11 cellular contexts compared by ENCODE assay signal in the genomic region with DNA sequence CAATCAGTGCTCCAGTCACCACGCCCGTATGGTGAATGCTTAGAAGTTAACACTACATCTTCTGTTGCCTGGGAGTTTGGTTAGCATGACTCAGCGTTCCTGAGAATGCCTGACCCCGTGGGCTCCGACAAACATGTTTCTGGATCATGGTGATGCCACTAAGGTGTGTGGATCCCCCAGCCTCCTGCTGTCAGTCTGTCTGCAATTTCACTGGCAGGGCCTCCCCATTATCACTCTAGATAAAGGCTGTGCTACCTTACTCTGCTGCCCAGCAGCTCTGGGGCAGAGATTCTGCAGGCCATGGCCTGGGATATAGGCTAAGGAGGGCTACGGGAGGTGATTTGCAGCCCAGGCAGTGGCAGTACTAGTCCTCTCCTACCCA.
DNase-seq lines count a peak whose midpoint lies in the region; ATAC-seq and TF ChIP-seq lines count a peak whose summit lies in the region.
"Had no signal": no experiment of that assay in that cellular context is flagged by ENCODE, and none has a peak within 500 bp of the region (broad histone marks: within the 10 kb centered on the region; RNA-seq: fewer than 3 reads in every experiment).

No MANE protein-coding gene starts in this region.

- H3K4me1 ChIP-seq in IMR-90 (ENCODE audit: control insufficient read depth, insufficient read depth, low read length) = peaks cover 16% of the 10 kb centered on the region
- H3K4me1 ChIP-seq in mammary epithelial cell (ENCODE audit: insufficient read depth, low read length) = peaks cover 23% of the 10 kb centered on the region
- H3K4me1 ChIP-seq in tibial artery = peaks cover 0 to 43% (median 19%) of the 10 kb centered on the region in 4 donors
- H3K4me1 ChIP-seq in esophagus muscularis mucosa = peaks cover 41 to 49% (median 46%) of the 10 kb centered on the region in 4 donors

- no peaks in the 10 kb centered on the region for H3K36me3 ChIP-seq in IMR-90 (ENCODE audit: control insufficient read depth, insufficient read depth, low read length)
- no peaks in the 10 kb centered on the region for H3K36me3 ChIP-seq in mammary epithelial cell (ENCODE audit: insufficient read depth, low read length)
- no peaks in the 10 kb centered on the region for H3K36me3 ChIP-seq in tibial artery
- H3K36me3 ChIP-seq in esophagus muscularis mucosa = no peaks in the 10 kb centered on the region
- H3K36me3 ChIP-seq: stomach had no signal

- peak overlapping the region; percentile 93 for H2BK20ac ChIP-seq in IMR-90 (ENCODE audit: low read depth, low read length)

- ATAC-seq in IMR-90 (ENCODE audit: low read depth) (peak; percentile 63), GM18511 (IDR thresholded peaks at IDR 0.05; ENCODE audit: unreplicated experiment) (no peak)
- ATAC-seq: activated T-helper 17 cell treated with anti-CD3 and anti-CD28 coated beads, Interleukin-2, amount 50 U/mL, for 72 hours had no signal

- peak overlapping the region; percentile 91 for H4K91ac ChIP-seq in IMR-90 (ENCODE audit: insufficient read depth, low read depth, low read length)

- TF ChIP-seq CTCF in IMR-90 (conservative IDR thresholded peaks at IDR 0.05; ENCODE audit: low read depth, low read length) (no peak), mammary epithelial cell (conservative IDR thresholded peaks at IDR 0.05 in 1 of 2, IDR thresholded peaks at IDR 0.05 in 1 of 2; ENCODE audit: extremely low read depth in 1 of 2, insufficient read depth in 1 of 2, low read depth in 1 of 2, low read length in 2 of 2) (no peak), tibial artery (IDR thresholded peaks at IDR 0.05) (no peak), esophagus muscularis mucosa (IDR thresholded peaks at IDR 0.05) (no peak)

- peak overlapping the region; percentile 74; the same call in 1 of the 2 replicates for H2AK5ac ChIP-seq in IMR-90 (ENCODE audit: low read depth, low read length)

- H3K4me2 ChIP-seq in IMR-90 (ENCODE audit: low read depth, low read length) (no peak overlapping the region), mammary epithelial cell (ENCODE audit: insufficient read depth, low read depth, low read length) (no peak overlapping the region)

- peak overlapping the region; percentile 35 for H4K5ac ChIP-seq in IMR-90 (ENCODE audit: low read depth, low read length)

- H3K4me3 ChIP-seq in IMR-90 (ENCODE audit: insufficient read depth, low read depth, low read length) (no peak overlapping the region), mammary epithelial cell (replicated peaks in 1 of 3; ENCODE audit: insufficient read depth in 1 of 3, low read depth in 2 of 3, low read length in 3 of 3) (no peak overlapping the region), tibial artery (no peak overlapping the region), esophagus muscularis mucosa (no peak overlapping the region)
- H3K4me3 ChIP-seq: stomach had no signal

- peak overlapping the region; percentile 49 to 95; a peak in 3 of 4 replicates for H4K8ac ChIP-seq in IMR-90 (ENCODE audit: low read depth in 2 of 2, low read length in 2 of 2)

- H3K56ac ChIP-seq in IMR-90 (ENCODE audit: extremely low read depth, insufficient read depth, low read length) = peak overlapping the region; percentile 32; the same call in 1 of the 2 replicates

- CTCF ChIA-PET in IMR-90 (lab: Yijun Ruan, JAX) = interaction anchor here (0.6 to 1.1 kb wide), 3 partner anchors 12 to 106 kb away, joined by 3 read pairs; no protein-coding TSS in a partner anchor
- CTCF ChIA-PET in mammary epithelial cell (lab: Charles Lee; ENCODE audit: low non-redundant PET) = no interaction called here

- H3K9me1 ChIP-seq in IMR-90 (ENCODE audit: insufficient read depth, low read length) = peaks cover 23% of the 10 kb centered on the region

- peaks cover 0 to 6% of the 10 kb centered on the region in 2 experiments; a peak in 1 of 4 replicates for H3K79me1 ChIP-seq in IMR-90 (ENCODE audit: low read depth in 1 of 2, low read length in 2 of 2)

- H4K20me1 ChIP-seq in IMR-90 (ENCODE audit: insufficient read depth, low read length) = no peaks in the 10 kb centered on the region
- no peaks in the 10 kb centered on the region for H4K20me1 ChIP-seq in mammary epithelial cell (ENCODE audit: insufficient read depth, low read length)

- no peaks in the 10 kb centered on the region for H3K79me2 ChIP-seq in mammary epithelial cell (ENCODE audit: insufficient read depth, low read length)

- H2AK9ac ChIP-seq in IMR-90 (replicated peaks; ENCODE audit: low read depth, low read length, poor library complexity) = peak overlapping the region; percentile 93

- no peak for TF ChIP-seq RAD21 in IMR-90 (IDR thresholded peaks at IDR 0.05; ENCODE audit: low read length)

- H2BK5ac ChIP-seq in IMR-90 (ENCODE audit: low read depth, low read length, poor library complexity, severe bottlenecking) = peak overlapping the region; percentile 76

- TF ChIP-seq POLR2A in IMR-90 (IDR thresholded peaks at IDR 0.05; ENCODE audit: low read depth, low read length) (no peak), esophagus muscularis mucosa (IDR thresholded peaks at IDR 0.05; ENCODE audit: low read depth) (no peak)

- H2AFZ ChIP-seq in IMR-90 (replicated peaks; ENCODE audit: low read length, poor library complexity) (peak overlapping the region; percentile 88), mammary epithelial cell (ENCODE audit: low read depth, low read length) (peak overlapping the region; percentile 57)

- H3K9ac ChIP-seq in IMR-90 (ENCODE audit: low read depth, low read length) (no peak overlapping the region), mammary epithelial cell (ENCODE audit: insufficient read depth, low read length) (no peak overlapping the region)

- DNase-seq in IMR-90 (peak; percentile 77), mammary epithelial cell (peak; percentile 76), hepatic stellate cell (ENCODE audit: low spot score) (peak; percentile 71), tibial artery (no peak), esophagus muscularis mucosa (ENCODE audit: extremely low spot score) (no peak), NOMO-1 treated with DMSO at 0.1 percent for 48 hours (lab: John Stamatoyannopoulos, UW; ENCODE audit: unreplicated experiment) (no peak), NK-92 (lab: John Stamatoyannopoulos, UW; ENCODE audit: unreplicated experiment) (no peak)
- DNase-seq: NCI-H1417, stomach had no signal

- no TSS peak for BruUV-seq in IMR-90 (replicated peaks; lab: Mats Ljungman, UMichigan)
- no TSS peak for BruUV-seq in mammary epithelial cell (replicated peaks; lab: Mats Ljungman, UMichigan)

- peak overlapping the region; percentile 25 for H3K18ac ChIP-seq in IMR-90 (ENCODE audit: low read depth, low read length)

- no peaks in the 10 kb centered on the region for H3K27me3 ChIP-seq in IMR-90 (ENCODE audit: control insufficient read depth, insufficient read depth, low read length)
- no peaks in the 10 kb centered on the region for H3K27me3 ChIP-seq in mammary epithelial cell (ENCODE audit: insufficient read depth, low read length)
- H3K27me3 ChIP-seq in tibial artery = no peaks in the 10 kb centered on the region
- no peaks in the 10 kb centered on the region for H3K27me3 ChIP-seq in esophagus muscularis mucosa

- peak overlapping the region; percentile 89 for H3K14ac ChIP-seq in IMR-90 (replicated peaks; ENCODE audit: low read depth, low read length)

- TF ChIP-seq EP300 in esophagus muscularis mucosa (IDR thresholded peaks at IDR 0.05) = no peak

- WGBS in IMR-90 (ENCODE audit: extremely low coverage in 2 of 2, insufficient read length in 1 of 2), 2 experiments = no CpG with 5 or more reads among the region's 6 CpGs
- 47% methylated on average over 6 of the region's 6 CpGs for WGBS in mammary epithelial cell (ENCODE audit: low coverage, missing lambda C conversion rate)
- WGBS in esophagus muscularis mucosa = 77% methylated on average over 6 of the region's 6 CpGs

- dilution Hi-C loops in IMR-90 (cut with HindIII; ENCODE audit: low sequenced_read_pairs, unreplicated experiment) (no loop called here), mammary epithelial cell (cut with HindIII; ENCODE audit: low sequenced_read_pairs) (no loop called here)

- H2BK120ac ChIP-seq in IMR-90 (ENCODE audit: low read depth, low read length) = peak overlapping the region; percentile 94

- peak overlapping the region; percentile 2; the same call in 1 of the 2 replicates for H3K27ac ChIP-seq in IMR-90 (ENCODE audit: insufficient read depth, low read length)
- peak overlapping the region; percentile 9 for H3K27ac ChIP-seq in mammary epithelial cell (ENCODE audit: insufficient read depth, low read depth, low read length)
- peak overlapping the region; percentile 2 to 24 for H3K27ac ChIP-seq in tibial artery
- peak overlapping the region in 1 of 4 donors; percentile 24 for H3K27ac ChIP-seq in esophagus muscularis mucosa (replicated peaks in 1 of 4)

- peak overlapping the region; percentile 69; the same call in 1 of the 2 replicates for H3K23ac ChIP-seq in IMR-90 (ENCODE audit: low read depth, low read length)

- POLR2A ChIA-PET in IMR-90 (lab: Charles Lee; ENCODE audit: unreplicated experiment) = no interaction called here

- intact Hi-C loops in IMR-90 (cut with micrococcal nuclease) = no loop called here
- intact Hi-C loops in mammary epithelial cell (cut with micrococcal nuclease) = no loop called here
- intact Hi-C loops in tibial artery (cut with DNase I; ENCODE audit: low total_unique reads) = no loop called here
- intact Hi-C loops in esophagus muscularis mucosa (cut with DNase I) = no loop called here

- H2BK15ac ChIP-seq in IMR-90 (ENCODE audit: low read depth, low read length) = peak overlapping the region; percentile 93; the same call in 2 of the 3 replicates

- H3K9me3 ChIP-seq in IMR-90 (ENCODE audit: control insufficient read depth, insufficient read depth, low read length) (no peaks in the 10 kb centered on the region), mammary epithelial cell (replicated peaks; ENCODE audit: insufficient read depth, low read length) (no peaks in the 10 kb centered on the region), tibial artery (no peaks in the 10 kb centered on the region), esophagus muscularis mucosa (no peaks in the 10 kb centered on the region)
- H3K9me3 ChIP-seq: stomach had no signal

- in situ Hi-C loops in IMR-90 (cut with MboI; ENCODE audit: low sequenced_read_pairs) = no loop called here
- in situ Hi-C loops in mammary epithelial cell (cut with MboI; ENCODE audit: low sequenced_read_pairs in 2 of 2) = no loop called here

- H3K4ac ChIP-seq in IMR-90 (ENCODE audit: low read depth, low read length) = peak overlapping the region; percentile 92

TF ChIP-seq in IMR-90, 13 proteins besides CTCF, POLR2A, EP300 and RAD21 (continues in another document):
- TF ChIP-seq CHD1 (IDR thresholded peaks at IDR 0.05; ENCODE audit: low read depth, low read length) (no peak), NFE2L2 (IDR thresholded peaks at IDR 0.05; ENCODE audit: low read depth, low read length) (peak; percentile 99)
- TF ChIP-seq, protein P1, sequence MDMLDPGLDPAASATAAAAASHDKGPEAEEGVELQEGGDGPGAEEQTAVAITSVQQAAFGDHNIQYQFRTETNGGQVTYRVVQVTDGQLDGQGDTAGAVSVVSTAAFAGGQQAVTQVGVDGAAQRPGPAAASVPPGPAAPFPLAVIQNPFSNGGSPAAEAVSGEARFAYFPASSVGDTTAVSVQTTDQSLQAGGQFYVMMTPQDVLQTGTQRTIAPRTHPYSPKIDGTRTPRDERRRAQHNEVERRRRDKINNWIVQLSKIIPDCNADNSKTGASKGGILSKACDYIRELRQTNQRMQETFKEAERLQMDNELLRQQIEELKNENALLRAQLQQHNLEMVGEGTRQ (IDR thresholded peaks at IDR 0.05; ENCODE audit: low read depth, low read length) = peak; percentile 14; the same call in 1 of the 2 replicates

Comparison
In these comparisons a context has a peak if more than half of its experiments do, and no peak if none do; other contexts are left out.
1. DNase-seq: peak in IMR-90 (single experiment), mammary epithelial cell (single experiment) and hepatic stellate cell (single experiment); none in tibial artery (0 of 2), esophagus muscularis mucosa (single experiment), NOMO-1 treated with DMSO at 0.1 percent for 48 hours (single experiment) and NK-92 (single experiment).